In the genomic region with DNA sequence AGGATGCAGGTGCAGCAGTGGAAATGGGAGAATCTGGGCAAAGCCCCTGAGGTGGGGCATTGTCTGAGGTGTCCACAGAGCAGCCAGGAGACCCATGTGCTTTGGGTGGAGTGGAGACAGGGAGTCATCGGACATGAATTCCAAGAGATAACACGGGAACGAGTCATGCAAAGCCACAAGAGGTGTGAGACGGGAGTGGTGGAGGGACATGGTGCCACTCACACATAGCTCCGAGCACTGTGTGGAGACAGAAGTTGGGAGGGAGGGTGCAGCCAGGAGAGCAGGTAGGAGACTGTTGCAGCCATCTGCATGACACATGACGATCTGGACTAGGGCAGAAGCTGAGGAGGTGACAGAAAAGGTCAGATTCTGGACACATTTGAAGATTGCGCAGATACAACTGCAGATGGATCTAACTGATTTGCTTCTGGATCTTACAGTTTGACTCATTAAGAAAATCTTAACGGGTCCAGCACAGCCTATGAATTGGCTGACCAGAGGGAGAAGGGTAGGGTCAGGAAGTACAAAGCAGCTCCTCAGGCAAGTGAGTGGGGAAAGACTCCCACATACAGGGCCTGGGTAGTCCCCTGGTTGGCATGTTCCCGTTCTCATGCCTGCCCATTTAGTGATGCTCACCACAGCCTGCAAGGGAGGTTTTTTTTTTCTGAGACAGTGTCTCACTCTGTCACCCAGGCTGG, we compare ENCODE assay signal across 13 cellular contexts.
DNase-seq lines count a peak whose midpoint lies in the region; ATAC-seq and TF ChIP-seq lines count a peak whose summit lies in the region.
"Had no signal": no experiment of that assay in that cellular context is flagged by ENCODE, and none has a peak within 500 bp of the region (broad histone marks: within the 10 kb centered on the region; RNA-seq: fewer than 3 reads in every experiment).

No MANE protein-coding gene starts in this region.

- no peak overlapping the region for H2AK5ac ChIP-seq in trophoblast cell (ENCODE audit: low read length)

- H3K23ac ChIP-seq in trophoblast cell (ENCODE audit: low read length) = no peak overlapping the region

- ATAC-seq in HG03442 (IDR thresholded peaks at IDR 0.05; ENCODE audit: unreplicated experiment) = no peak

- no peak overlapping the region for H3K14ac ChIP-seq in trophoblast cell (ENCODE audit: low read length)

- no peak overlapping the region for H4K91ac ChIP-seq in trophoblast cell (ENCODE audit: low read depth, low read length)

- intact Hi-C loops in esophagus muscularis mucosa (cut with DNase I) = no loop called here

- H3K4me1 ChIP-seq in trophoblast cell (ENCODE audit: control insufficient read depth in 1 of 2, insufficient read depth in 2 of 2, low read length in 2 of 2) (peaks cover 4 to 10% of the 10 kb centered on the region in 2 experiments), esophagus muscularis mucosa (no peaks in the 10 kb centered on the region)
- H3K4me1 ChIP-seq: Caco-2 had no signal

- no peak overlapping the region for H4K8ac ChIP-seq in trophoblast cell (ENCODE audit: low read depth, low read length)

- H3K4me2 ChIP-seq in trophoblast cell (ENCODE audit: low read length) = no peak overlapping the region

- no peak overlapping the region for H3K27ac ChIP-seq in trophoblast cell (ENCODE audit: low read depth, low read length)
- H3K27ac ChIP-seq in esophagus muscularis mucosa (replicated peaks in 1 of 4) = no peak overlapping the region
- H3K27ac ChIP-seq: cardiac muscle cell had no signal

- no peak overlapping the region for H3K4ac ChIP-seq in trophoblast cell (ENCODE audit: low read depth, low read length)

- no peak overlapping the region for H3K9ac ChIP-seq in trophoblast cell (ENCODE audit: low read length)

- no peak overlapping the region for H4K12ac ChIP-seq in trophoblast cell (ENCODE audit: low read depth, low read length)

- no peak overlapping the region for H2BK120ac ChIP-seq in trophoblast cell (ENCODE audit: insufficient read depth, low read length, poor library complexity)

- H3K18ac ChIP-seq in trophoblast cell (ENCODE audit: low read length) = no peak overlapping the region

- peak; percentile 48 for DNase-seq in GM03348 (ENCODE audit: low spot score)
- peak; percentile 92 for DNase-seq in NCI-H226
- peak; percentile 52 for DNase-seq in epithelial cell of esophagus (ENCODE audit: low read depth)
- peak; percentile 82 to 87 for DNase-seq in trophoblast cell
- DNase-seq in esophagus muscularis mucosa (ENCODE audit: extremely low spot score) = no peak
- no peak for DNase-seq in COR-L47 (lab: John Stamatoyannopoulos, UW)
- DNase-seq: activated gamma-delta T cell; NCI-H187; SHP77; stimulated activated CD4-positive, alpha-beta T cell treated with anti-CD3 and anti-CD28 coated beads, Interleukin-12 subunit alpha, Interleukin-12 subunit beta, amount 100 ng/mL, for 4 hours had no signal

- TF ChIP-seq POLR2A in esophagus muscularis mucosa (IDR thresholded peaks at IDR 0.05; ENCODE audit: low read depth) = no peak

- H2BK5ac ChIP-seq in trophoblast cell (ENCODE audit: low read depth, low read length, poor library complexity) = no peak overlapping the region

- no peak for TF ChIP-seq EP300 in esophagus muscularis mucosa (IDR thresholded peaks at IDR 0.05)

- H2BK12ac ChIP-seq in trophoblast cell (ENCODE audit: low read length) = no peak overlapping the region

- no peak overlapping the region for H2AFZ ChIP-seq in trophoblast cell (ENCODE audit: insufficient read depth, low read length, poor library complexity)

- no peaks in the 10 kb centered on the region for H3K27me3 ChIP-seq in trophoblast cell (ENCODE audit: insufficient read depth, low read length)
- H3K27me3 ChIP-seq in esophagus muscularis mucosa = peaks cover 0 to 11% (median 0%) of the 10 kb centered on the region in 4 donors
- H3K27me3 ChIP-seq: cardiac muscle cell had no signal

- no peak for TF ChIP-seq CTCF in epithelial cell of esophagus (IDR thresholded peaks at IDR 0.05; ENCODE audit: insufficient read depth, low read depth, low read length, missing control alignments)
- TF ChIP-seq CTCF in esophagus muscularis mucosa (IDR thresholded peaks at IDR 0.05) = no peak

- peaks cover 5% of the 10 kb centered on the region for H3K9me3 ChIP-seq in trophoblast cell (ENCODE audit: insufficient read depth, low read depth, low read length)
- H3K9me3 ChIP-seq in esophagus muscularis mucosa = no peaks in the 10 kb centered on the region
- H3K9me3 ChIP-seq: Caco-2 had no signal

- no peaks in the 10 kb centered on the region for H3K79me2 ChIP-seq in trophoblast cell (ENCODE audit: control insufficient read depth, insufficient read depth, low read length, poor library complexity)

- no peaks in the 10 kb centered on the region for H3K79me1 ChIP-seq in trophoblast cell (ENCODE audit: low read length)

- H3K4me3 ChIP-seq in epithelial cell of esophagus (ENCODE audit: low read length) (no peak overlapping the region), trophoblast cell (ENCODE audit: low read depth, low read length) (no peak overlapping the region), esophagus muscularis mucosa (no peak overlapping the region)
- H3K4me3 ChIP-seq: cardiac muscle cell had no signal

- H3K36me3 ChIP-seq in trophoblast cell (ENCODE audit: control insufficient read depth in 1 of 2, insufficient read depth in 2 of 2, low read length in 2 of 2) = no peaks in the 10 kb centered on the region
- H3K36me3 ChIP-seq in esophagus muscularis mucosa = no peaks in the 10 kb centered on the region
- H3K36me3 ChIP-seq: cardiac muscle cell had no signal

- WGBS in trophoblast cell (ENCODE audit: extremely low coverage, insufficient coverage, insufficient read length) = no CpG with 5 or more reads among the region's 9 CpGs
- 76% methylated on average over 9 of the region's 9 CpGs for WGBS in esophagus muscularis mucosa

Comparison
In these comparisons a context has a peak if more than half of its experiments do, and no peak if none do; other contexts are left out.
1. DNase-seq: peak in GM03348 (single experiment), NCI-H226 (single experiment), epithelial cell of esophagus (single experiment) and trophoblast cell (2 of 2); none in esophagus muscularis mucosa (single experiment) and COR-L47 (single experiment).